9 cellular contexts compared by ENCODE assay signal in genomic region chr16:84970447-84971127, GRCh38. TPM values are rescaled to one million over a fixed set of nuclear protein-coding genes. Genes with fewer than 3 reads are reported as not detected.
DNase-seq lines count a peak whose midpoint lies in the region; ATAC-seq lines count a peak whose summit lies in the region.
"Had no signal": no experiment of that assay in that cellular context is flagged by ENCODE, and none has a peak within 500 bp of the region (broad histone marks: within the 10 kb centered on the region; RNA-seq: fewer than 3 reads in every experiment).

No MANE protein-coding gene starts in this region.

- H3K27ac Mint-ChIP-seq in activated CD8-positive, alpha-beta T cell treated with anti-CD3 and anti-CD28 coated beads, Interleukin-2, amount 10 ng/mL, durations not matched to agents 7 days and 5 days = no peak overlapping the region
- H3K27ac Mint-ChIP-seq: activated naive CD8-positive, alpha-beta T cell had no signal

- peaks cover 2% of the 10 kb centered on the region for H3K27me3 Mint-ChIP-seq in activated CD8-positive, alpha-beta T cell treated with anti-CD3 and anti-CD28 coated beads, Interleukin-2, amount 10 ng/mL, durations not matched to agents 7 days and 5 days (ENCODE audit: low read depth)
- H3K27me3 Mint-ChIP-seq: activated naive CD8-positive, alpha-beta T cell had no signal

- peaks cover 6% of the 10 kb centered on the region for H3K36me3 Mint-ChIP-seq in activated CD8-positive, alpha-beta T cell treated with anti-CD3 and anti-CD28 coated beads, Interleukin-2, amount 10 ng/mL, durations not matched to agents 7 days and 5 days (ENCODE audit: low read depth)
- H3K36me3 Mint-ChIP-seq: activated naive CD8-positive, alpha-beta T cell had no signal

- ATAC-seq in HG02973 (IDR thresholded peaks at IDR 0.05; ENCODE audit: unreplicated experiment) (peak; percentile 70), HG02763 (IDR thresholded peaks at IDR 0.05; ENCODE audit: unreplicated experiment) (no peak)
- peak; percentile 98 for ATAC-seq in activated CD8-positive, alpha-beta T cell treated with anti-CD3 and anti-CD28 coated beads, Interleukin-2, amount 10 ng/mL, durations not matched to agents 7 days and 5 days

- H3K9me3 Mint-ChIP-seq in activated CD8-positive, alpha-beta T cell treated with anti-CD3 and anti-CD28 coated beads, Interleukin-2, amount 10 ng/mL, durations not matched to agents 7 days and 5 days (ENCODE audit: insufficient read depth) = no peaks in the 10 kb centered on the region

- H3K4me3 Mint-ChIP-seq in activated CD8-positive, alpha-beta T cell treated with anti-CD3 and anti-CD28 coated beads, Interleukin-2, amount 10 ng/mL, durations not matched to agents 7 days and 5 days = no peak overlapping the region
- H3K4me3 Mint-ChIP-seq: activated naive CD8-positive, alpha-beta T cell had no signal

- CTCF ChIA-PET in activated CD8-positive, alpha-beta T cell treated with anti-CD3 and anti-CD28 coated beads, Interleukin-2, amount 10 ng/mL, durations not matched to agents 7 days and 5 days (lab: Charles Lee) = interaction anchor here (0.6 to 5.3 kb wide), 58 partner anchors 8 to 370 kb away, joined by 3 to 105 read pairs (median 4); partner anchors contain the start of genes KIAA0513 and ZDHHC7

- DNase-seq in EH (ENCODE audit: low read depth) (peak; percentile 71), NCI-H82 (lab: John Stamatoyannopoulos, UW) (peak; percentile 75), medulla oblongata (ENCODE audit: extremely low spot score) (peak; percentile 82)
- DNase-seq in activated CD8-positive, alpha-beta T cell treated with anti-CD3 and anti-CD28 coated beads, Interleukin-2, amount 10 ng/mL, durations not matched to agents 7 days and 5 days = peak; percentile 84
- DNase-seq in effector CD8-positive, alpha-beta T cell (lab: John Stamatoyannopoulos, UW) = peak; percentile 69
- peak; percentile 54 for DNase-seq in stimulated activated CD8-positive, alpha-beta memory T cell treated with anti-CD3 and anti-CD28 coated beads, Interleukin-15, amount 100 ng/mL, for 24 hours (ENCODE audit: low read depth)

- POLR2A ChIA-PET in activated CD8-positive, alpha-beta T cell treated with anti-CD3 and anti-CD28 coated beads, Interleukin-2, amount 10 ng/mL, durations not matched to agents 7 days and 5 days (lab: Charles Lee) = no interaction called here

- peaks cover 5% of the 10 kb centered on the region for H3K4me1 Mint-ChIP-seq in activated CD8-positive, alpha-beta T cell treated with anti-CD3 and anti-CD28 coated beads, Interleukin-2, amount 10 ng/mL, durations not matched to agents 7 days and 5 days (ENCODE audit: low read depth)

RNA-seq across cellular contexts. Expression of gene ZDHHC7, which starts 40.7 kb away (rescaled TPM):
- total RNA-seq in activated CD8-positive, alpha-beta T cell treated with anti-CD3 and anti-CD28 coated beads, Interleukin-2, amount 10 ng/mL, durations not matched to agents 7 days and 5 days = 10 to 100 TPM; 28.1 to 28.7 TPM

RNA-seq across cellular contexts. Expression of gene KIAA0513, which starts 57.0 kb away (rescaled TPM):
- total RNA-seq in activated CD8-positive, alpha-beta T cell treated with anti-CD3 and anti-CD28 coated beads, Interleukin-2, amount 10 ng/mL, durations not matched to agents 7 days and 5 days = 1 to 10 TPM; 8.1 to 9.1 TPM
